In genomic region chr13:90502143-90502542, GRCh38 we compare ENCODE assay signal across 16 cellular contexts.
"Had no signal": no experiment of that assay in that cellular context is flagged by ENCODE, and none has a peak within 500 bp of the region (broad histone marks: within the 10 kb centered on the region; RNA-seq: fewer than 3 reads in every experiment).

No MANE protein-coding gene starts in this region.

- ATAC-seq: gastrocnemius medialis, lower lobe of right lung had no signal

- H3K9me3 ChIP-seq: gastrocnemius medialis, lower lobe of right lung, thyroid gland had no signal

- H3K36me3 Mint-ChIP-seq: brain; mesothelial cell of epicardium; stimulated activated naive B cell treated with anti-CD40 and anti-IgM and Interleukin-4, amounts not matched to agents 10 μg/mL and 1 μg/mL and 100 μg/mL, for 72 hours had no signal

- H3K27ac ChIP-seq: coronary artery, gastrocnemius medialis, hepatocyte, lower lobe of right lung, thyroid gland had no signal

- H3K4me1 Mint-ChIP-seq: activated B cell treated with CpG ODN at 0.5 μM for 24 hours; activated CD4-positive, alpha-beta memory T cell treated with anti-CD3 and anti-CD28 coated beads, Interleukin-2, amount 10 ng/mL, durations not matched to agents 7 days and 5 days; mesothelial cell of epicardium; stimulated activated naive B cell treated with anti-CD40 and anti-IgM and Interleukin-4, amounts not matched to agents 10 μg/mL and 1 μg/mL and 100 μg/mL, for 72 hours had no signal

- H3K27me3 ChIP-seq: gastrocnemius medialis, hepatocyte, thyroid gland had no signal

- H3K27me3 Mint-ChIP-seq: activated B cell treated with CpG ODN at 0.5 μM for 24 hours; activated CD4-positive, alpha-beta memory T cell treated with anti-CD3 and anti-CD28 coated beads, Interleukin-2, amount 10 ng/mL, durations not matched to agents 7 days and 5 days; activated T-cell treated with anti-CD3 and anti-CD28 coated beads, Interleukin-2, amount 50 U/mL, for 24 hours; brain; stimulated activated naive B cell treated with anti-CD40 and anti-IgM and Interleukin-4, amounts not matched to agents 10 μg/mL and 1 μg/mL and 100 μg/mL, for 72 hours had no signal

- H3K27ac Mint-ChIP-seq: activated B cell treated with CpG ODN at 0.5 μM for 24 hours; activated CD4-positive, alpha-beta memory T cell treated with anti-CD3 and anti-CD28 coated beads, Interleukin-2, amount 10 ng/mL, durations not matched to agents 7 days and 5 days; activated naive CD4-positive, alpha-beta T cell treated with anti-CD3 and anti-CD28 coated beads for 36 hours; activated T-cell treated with anti-CD3 and anti-CD28 coated beads, Interleukin-2, amount 50 U/mL, for 24 hours; mesothelial cell of epicardium; nephron; stimulated activated naive B cell treated with anti-CD40 and anti-IgM and Interleukin-4, amounts not matched to agents 10 μg/mL and 1 μg/mL and 100 μg/mL, for 72 hours had no signal

- H3K4me3 ChIP-seq: coronary artery, gastrocnemius medialis, hepatocyte, lower lobe of right lung, thyroid gland had no signal

- H3K79me2 ChIP-seq: hepatocyte had no signal

- H3K4me3 Mint-ChIP-seq: activated B cell treated with CpG ODN at 0.5 μM for 24 hours; activated CD4-positive, alpha-beta memory T cell treated with anti-CD3 and anti-CD28 coated beads, Interleukin-2, amount 10 ng/mL, durations not matched to agents 7 days and 5 days; activated naive CD4-positive, alpha-beta T cell treated with anti-CD3 and anti-CD28 coated beads for 36 hours; activated T-cell treated with anti-CD3 and anti-CD28 coated beads, Interleukin-2, amount 50 U/mL, for 24 hours; brain; mesothelial cell of epicardium; nephron; stimulated activated naive B cell treated with anti-CD40 and anti-IgM and Interleukin-4, amounts not matched to agents 10 μg/mL and 1 μg/mL and 100 μg/mL, for 72 hours had no signal

- H3K36me3 ChIP-seq: gastrocnemius medialis, lower lobe of right lung, thyroid gland had no signal

- H3K9me3 Mint-ChIP-seq: activated CD4-positive, alpha-beta memory T cell treated with anti-CD3 and anti-CD28 coated beads, Interleukin-2, amount 10 ng/mL, durations not matched to agents 7 days and 5 days; nephron; stimulated activated naive B cell treated with anti-CD40 and anti-IgM and Interleukin-4, amounts not matched to agents 10 μg/mL and 1 μg/mL and 100 μg/mL, for 72 hours had no signal

- DNase-seq: activated B cell treated with CpG ODN at 0.5 μM for 24 hours; activated CD4-positive, alpha-beta memory T cell treated with anti-CD3 and anti-CD28 coated beads, Interleukin-2, amount 10 ng/mL, durations not matched to agents 7 days and 5 days; activated CD4-positive, alpha-beta T cell treated with anti-CD3 and anti-CD28 coated beads for 48 hours; activated naive CD4-positive, alpha-beta T cell treated with anti-CD3 and anti-CD28 coated beads for 36 hours; activated T-cell treated with anti-CD3 and anti-CD28 coated beads, Interleukin-2, amount 50 U/mL, for 24 hours; gastrocnemius medialis; lower lobe of right lung; stimulated activated naive B cell treated with anti-CD40 and anti-IgM and Interleukin-4, amounts not matched to agents 10 μg/mL and 1 μg/mL and 100 μg/mL, for 72 hours; T-helper 1 cell; T-helper 9 cell; thyroid gland had no signal

- H2AFZ ChIP-seq: hepatocyte had no signal

- H3K4me1 ChIP-seq: gastrocnemius medialis, lower lobe of right lung, thyroid gland had no signal
